Comparison of ENCODE assay signal across 15 cellular contexts in genomic region chr5:158874343-158874742, GRCh38.
A peak's percentile ranks its signal among the peaks of the same experiment; 100 is the strongest.
DNase-seq lines count a peak whose midpoint lies in the region; ATAC-seq and TF ChIP-seq lines count a peak whose summit lies in the region.
"Had no signal": no experiment of that assay in that cellular context is flagged by ENCODE, and none has a peak within 500 bp of the region (broad histone marks: within the 10 kb centered on the region; RNA-seq: fewer than 3 reads in every experiment).

No MANE protein-coding gene starts in this region.

- POLR2A ChIA-PET in CD8-positive, alpha-beta memory T cell (lab: Charles Lee) = interaction anchor here (0.5 kb wide), 1 partner anchor 98 kb away, joined by 3 read pairs; no protein-coding TSS in a partner anchor

- CTCF ChIA-PET in CD8-positive, alpha-beta memory T cell (lab: Charles Lee) = no interaction called here

- no peaks in the 10 kb centered on the region for H3K9me3 ChIP-seq in CD8-positive, alpha-beta memory T cell (ENCODE audit: low read length)
- H3K9me3 ChIP-seq: transverse colon had no signal

- no peaks in the 10 kb centered on the region for H3K36me3 ChIP-seq in CD8-positive, alpha-beta memory T cell (ENCODE audit: insufficient read depth, low read length)
- H3K36me3 ChIP-seq: transverse colon had no signal

- intact Hi-C loops in sciatic nerve (cut with DNase I) = no loop called here

- DNase-seq in CD8-positive, alpha-beta memory T cell = no peak
- peak; percentile 27 for DNase-seq in GM13977 (ENCODE audit: low spot score)
- no peak for DNase-seq in naive B cell
- DNase-seq in sciatic nerve (ENCODE audit: low spot score) = no peak
- no peak for DNase-seq in activated CD4-positive, alpha-beta T cell treated with anti-CD3 and anti-CD28 coated beads, Interleukin-2, amount 50 U/mL, for 1 hour
- DNase-seq: activated effector memory CD4-positive, alpha-beta T cell treated with Interleukin-2 at 50 U/mL for 16 hours; COR-L47; dorsolateral prefrontal cortex; NCI-H774; stimulated activated CD4-positive, alpha-beta T cell treated with anti-CD3 and anti-CD28 coated beads, Interleukin-1b, Interleukin-23, amount 100 ng/mL, for 48 hours; transverse colon had no signal

- H3K36me3 Mint-ChIP-seq in CD8-positive, alpha-beta memory T cell = no peaks in the 10 kb centered on the region
- no peaks in the 10 kb centered on the region for H3K36me3 Mint-ChIP-seq in naive B cell
- H3K36me3 Mint-ChIP-seq: activated CD4-positive, alpha-beta memory T cell treated with anti-CD3 and anti-CD28 coated beads for 36 hours had no signal

- no peak for TF ChIP-seq CTCF in GM13977 (IDR thresholded peaks at IDR 0.05; ENCODE audit: extremely low read depth, insufficient read depth, missing control alignments)

- H3K4me1 Mint-ChIP-seq in CD8-positive, alpha-beta memory T cell = peaks cover 17 to 27% (median 24%) of the 10 kb centered on the region in 3 donors
- H3K4me1 Mint-ChIP-seq in naive B cell = peaks cover 72 to 88% (median 87%) of the 10 kb centered on the region in 3 donors

- no peak overlapping the region for H3K4me3 ChIP-seq in CD8-positive, alpha-beta memory T cell (ENCODE audit: low read length)
- H3K4me3 ChIP-seq: transverse colon had no signal

- no peaks in the 10 kb centered on the region for H3K4me1 ChIP-seq in CD8-positive, alpha-beta memory T cell (ENCODE audit: insufficient read depth, low read length)

- no peaks in the 10 kb centered on the region for H3K9me3 Mint-ChIP-seq in CD8-positive, alpha-beta memory T cell
- no peaks in the 10 kb centered on the region for H3K9me3 Mint-ChIP-seq in naive B cell
- H3K9me3 Mint-ChIP-seq: activated CD4-positive, alpha-beta memory T cell treated with anti-CD3 and anti-CD28 coated beads for 36 hours had no signal

- ATAC-seq in HG03558 (IDR thresholded peaks at IDR 0.05; ENCODE audit: extremely low read depth, unreplicated experiment) (peak; percentile 30), naive B cell (ENCODE audit: low read depth in 2 of 2) (no peak), sciatic nerve (no peak), GM21825 (IDR thresholded peaks at IDR 0.05; ENCODE audit: unreplicated experiment) (no peak)
- ATAC-seq: Right ventricle myocardium inferior had no signal

- peak overlapping the region in 4 of 7 donors; percentile 79 to 87 (median 84) for H3K4me3 Mint-ChIP-seq in CD8-positive, alpha-beta memory T cell
- H3K4me3 Mint-ChIP-seq in naive B cell = peak overlapping the region in 3 of 8 donors; percentile 12 to 67 (median 26)
- H3K4me3 Mint-ChIP-seq: activated CD4-positive, alpha-beta memory T cell treated with anti-CD3 and anti-CD28 coated beads for 36 hours had no signal

- peaks cover 2 to 13% of the 10 kb centered on the region in 2 donors for H3K27me3 Mint-ChIP-seq in CD8-positive, alpha-beta memory T cell
- no peaks in the 10 kb centered on the region for H3K27me3 Mint-ChIP-seq in naive B cell

- in situ Hi-C loops in GM13977 (cut with MboI; ENCODE audit: low pct_unique_long_range_greater_than_20kb, low sequenced_read_pairs, unreplicated experiment) = no loop called here

- no peaks in the 10 kb centered on the region for H3K27me3 ChIP-seq in CD8-positive, alpha-beta memory T cell (ENCODE audit: insufficient read depth, low read length, poor library complexity, severe bottlenecking)
- H3K27me3 ChIP-seq: transverse colon had no signal

- peak overlapping the region in 3 of 8 donors; percentile 28 to 58 (median 47) for H3K27ac Mint-ChIP-seq in CD8-positive, alpha-beta memory T cell
- H3K27ac Mint-ChIP-seq in naive B cell = peak overlapping the region in 4 of 6 donors; percentile 72 to 83 (median 80)
- H3K27ac Mint-ChIP-seq: activated CD4-positive, alpha-beta memory T cell treated with anti-CD3 and anti-CD28 coated beads for 36 hours had no signal

- H3K27ac ChIP-seq in CD8-positive, alpha-beta memory T cell (ENCODE audit: low read depth, low read length) = no peak overlapping the region
- H3K27ac ChIP-seq: transverse colon had no signal
